Comparison of ENCODE assay signal across 21 cellular contexts in genomic region chr2:12738112-12738485, GRCh38. TPM values are rescaled to one million over a fixed set of nuclear protein-coding genes. Genes with fewer than 3 reads are reported as not detected.
DNase-seq lines count a peak whose midpoint lies in the region; ATAC-seq and TF ChIP-seq lines count a peak whose summit lies in the region.
"Had no signal": no experiment of that assay in that cellular context is flagged by ENCODE, and none has a peak within 500 bp of the region (broad histone marks: within the 10 kb centered on the region; RNA-seq: fewer than 3 reads in every experiment).

No MANE protein-coding gene starts in this region.

- H3K27me3 ChIP-seq in heart left ventricle (no peaks in the 10 kb centered on the region), right lobe of liver (no peaks in the 10 kb centered on the region), tibial nerve (no peaks in the 10 kb centered on the region), stomach (no peaks in the 10 kb centered on the region)

- TF ChIP-seq EP300 in tibial nerve (IDR thresholded peaks at IDR 0.05) (peak; percentile 25 to 85), stomach (IDR thresholded peaks at IDR 0.05) (no peak)

- in situ Hi-C loops in ACHN (cut with HindIII; ENCODE audit: low pct_ligation_motif_present, low pct_unique_long_range_greater_than_20kb, low sequenced_read_pairs), result no loop called here

- TF ChIP-seq POLR2A in heart left ventricle (IDR thresholded peaks at IDR 0.05), result no peak
- no peak for TF ChIP-seq POLR2A in right lobe of liver (IDR thresholded peaks at IDR 0.05)
- TF ChIP-seq POLR2A in tibial nerve (IDR thresholded peaks at IDR 0.05), result no peak
- no peak for TF ChIP-seq POLR2A in stomach (IDR thresholded peaks at IDR 0.05)

- H3K36me3 ChIP-seq in heart left ventricle (peaks cover 0 to 94% (median 76%) of the 10 kb centered on the region in 9 donors), right lobe of liver (peaks cover 0 to 9% (median 0%) of the 10 kb centered on the region in 4 donors), tibial nerve (peaks cover 0 to 52% (median 0%) of the 10 kb centered on the region in 3 donors), stomach (peaks cover 18 to 93% (median 72%) of the 10 kb centered on the region in 4 donors)

- H3K27ac ChIP-seq in heart left ventricle (peak overlapping the region in 9 of 12 donors; percentile 5 to 81 (median 58)), right lobe of liver (peak overlapping the region in 2 of 3 donors; percentile 25 to 26), tibial nerve (peak overlapping the region; percentile 70 to 96 (median 82)), stomach (peak overlapping the region in 2 of 5 donors; percentile 10 to 52)
- H3K27ac ChIP-seq: 22Rv1, HL-60 had no signal

- intact Hi-C loops in heart left ventricle (cut with DNase I), result loop anchor here in 6 of 10 donors (5.0 to 10.0 kb wide), 6 partner anchors 49 to 179 kb away; no protein-coding TSS in a partner anchor
- intact Hi-C loops in cardiac septum (cut with DNase I), result no loop called here
- intact Hi-C loops in right lobe of liver (cut with DNase I), result no loop called here
- intact Hi-C loops in stomach (cut with DNase I; ENCODE audit: low total_unique reads), result loop anchor here (10.0 kb wide), 3 partner anchors 187 to 873 kb away; no protein-coding TSS in a partner anchor

- peaks cover 17 to 71% (median 51%) of the 10 kb centered on the region in 12 donors for H3K4me1 ChIP-seq in heart left ventricle
- peaks cover 0 to 14% (median 3%) of the 10 kb centered on the region in 4 donors for H3K4me1 ChIP-seq in right lobe of liver
- H3K4me1 ChIP-seq in tibial nerve, result peaks cover 0 to 82% (median 28%) of the 10 kb centered on the region in 4 donors
- H3K4me1 ChIP-seq in stomach, result peaks cover 25 to 58% (median 44%) of the 10 kb centered on the region in 4 donors

- ATAC-seq in heart left ventricle, result peak in 1 of 4 donors; percentile 10
- peak in 3 of 4 donors; percentile 7 to 43 (median 24) for ATAC-seq in right lobe of liver
- ATAC-seq in HG03039 (IDR thresholded peaks at IDR 0.05; ENCODE audit: unreplicated experiment), result no peak
- ATAC-seq: activated T-cell treated with anti-CD3 and anti-CD28 coated beads, Interleukin-2, amount 50 U/mL, for 72 hours; stimulated activated naive B cell treated with anti-CD40 and anti-IgM and Interleukin-4, amounts not matched to agents 10 μg/mL and 1 μg/mL and 100 μg/mL, for 72 hours had no signal

- H3K4me3 ChIP-seq in heart left ventricle, result no peak overlapping the region
- no peak overlapping the region for H3K4me3 ChIP-seq in right lobe of liver
- no peak overlapping the region for H3K4me3 ChIP-seq in tibial nerve
- H3K4me3 ChIP-seq in stomach, result no peak overlapping the region

- 68 to 83% (median 72%) methylated on average over 8 of the region's 8 CpGs for WGBS in heart left ventricle, 4 donors
- WGBS in right lobe of liver (ENCODE audit: insufficient coverage, low coverage, low lambda C conversion rate, missing lambda C conversion rate), result 56% methylated on average over 8 of the region's 8 CpGs
- 43 to 48% methylated on average over 8 of the region's 8 CpGs for WGBS in tibial nerve, 2 donors
- 70 to 83% (median 78%) methylated on average over 7 to 8 of the region's 8 CpGs for WGBS in stomach, 5 donors

- DNase-seq in heart left ventricle (no peak), cardiac septum (ENCODE audit: low spot score) (no peak), astrocyte of the hippocampus (ENCODE audit: low read depth, low spot score) (peak; percentile 37), right lobe of liver (no peak), tibial nerve (ENCODE audit: low spot score in 2 of 2) (peak; percentile 39 to 63), stomach (no peak), ACHN (no peak)
- DNase-seq: activated CD4-positive, alpha-beta T cell treated with anti-CD3 and anti-CD28 coated beads, Interleukin-2, amount 50 U/mL, for 4 hours; activated T-cell treated with anti-CD3 and anti-CD28 coated beads, Interleukin-2, amount 50 U/mL, for 72 hours; amygdala; H9; kidney glomerular epithelial cell; NCI-H1694 treated with DMSO at 0.1 percent for 48 hours; NCI-H69; SIG-M5; stimulated activated CD4-positive, alpha-beta T cell treated with anti-CD3 and anti-CD28 coated beads, Interleukin-4, amount 100 ng/mL, for 24 hours; stimulated activated naive B cell treated with anti-CD40 and anti-IgM and Interleukin-4, amounts not matched to agents 10 μg/mL and 1 μg/mL and 100 μg/mL, for 72 hours; T1000 had no signal

- TF ChIP-seq CTCF in heart left ventricle (IDR thresholded peaks at IDR 0.05) (no peak), right lobe of liver (IDR thresholded peaks at IDR 0.05) (no peak), tibial nerve (IDR thresholded peaks at IDR 0.05) (peak in 1 of 5 experiments; percentile 11), stomach (IDR thresholded peaks at IDR 0.05) (no peak)

- H3K9me3 ChIP-seq in heart left ventricle, result no peaks in the 10 kb centered on the region
- no peaks in the 10 kb centered on the region for H3K9me3 ChIP-seq in right lobe of liver
- H3K9me3 ChIP-seq in tibial nerve, result no peaks in the 10 kb centered on the region
- no peaks in the 10 kb centered on the region for H3K9me3 ChIP-seq in stomach

RNA-seq across cellular contexts. Expression of gene TRIB2, which starts 21.4 kb away (rescaled TPM):
- total RNA-seq in heart left ventricle (100 to 1,000 TPM in 1 of 9 donors, 10 to 100 TPM in 8; 34.3 to 140 (median 41.4) TPM), cardiac septum (49.9 TPM), right lobe of liver (10 to 100 TPM in 5 of 6 experiments, 1 to 10 TPM in 1; 9.1 to 24.4 (median 15.3) TPM), tibial nerve (100 to 1,000 TPM; 182 to 554 (median 315) TPM), stomach (100 to 1,000 TPM in 2 of 5 donors, 10 to 100 TPM in 2, 1 to 10 TPM in 1; 6.4 to 226 (median 91.0) TPM)
- polyA plus RNA-seq in heart left ventricle (10 to 100 TPM; 31.2 to 45.3 TPM), stomach (10 to 100 TPM; 26.4 to 33.6 (median 29.8) TPM)

Comparison
In these comparisons a context has a peak if more than half of its experiments do, and no peak if none do; other contexts are left out.
1. intact Hi-C loops: an anchor here in heart left ventricle (5.0 to 10.0 kb wide) and stomach (10.0 kb wide); none called in cardiac septum and right lobe of liver.
2. DNase-seq: peak in astrocyte of the hippocampus (single experiment) and tibial nerve (2 of 2); none in heart left ventricle (0 of 5), cardiac septum (single experiment), right lobe of liver (0 of 3), stomach (single experiment) and ACHN (single experiment).